In the genomic region with DNA sequence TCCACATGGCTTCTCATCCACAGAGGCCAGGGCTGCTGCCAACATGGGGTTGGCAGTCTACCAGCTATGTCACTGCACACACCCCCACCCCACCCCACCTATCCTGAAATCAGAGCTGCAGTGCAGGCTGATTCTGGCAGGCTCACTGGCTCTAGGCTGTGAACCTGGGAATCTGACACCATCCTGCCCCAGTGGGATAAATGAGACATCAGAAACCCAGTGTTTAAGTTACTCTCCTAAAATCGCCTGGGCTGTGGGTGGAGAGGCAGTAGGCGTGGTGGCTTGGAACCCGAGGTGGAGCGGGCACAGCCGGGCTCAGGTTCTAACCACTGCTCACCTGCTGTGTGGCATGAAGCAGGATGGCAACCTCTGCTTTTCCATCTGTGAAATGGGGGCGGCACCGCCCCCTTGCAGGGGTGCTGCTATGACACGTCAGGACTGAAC, we compare ENCODE assay signal across 18 cellular contexts. TPM values are rescaled to one million over a fixed set of nuclear protein-coding genes. Genes with fewer than 3 reads are reported as not detected.
DNase-seq lines count a peak whose midpoint lies in the region; ATAC-seq and TF ChIP-seq lines count a peak whose summit lies in the region.
"Had no signal": no experiment of that assay in that cellular context is flagged by ENCODE, and none has a peak within 500 bp of the region (broad histone marks: within the 10 kb centered on the region; RNA-seq: fewer than 3 reads in every experiment).

No MANE protein-coding gene starts in this region.

- H3K27ac ChIP-seq in right atrium auricular region = no peak overlapping the region
- H3K27ac ChIP-seq: A549 had no signal

- H3K27me3 ChIP-seq in right atrium auricular region = no peaks in the 10 kb centered on the region

- ATAC-seq in Right ventricle myocardium superior (ENCODE audit: poor library complexity) (peak; percentile 70), left ventricle myocardium superior (peak; percentile 72), HG02884 (IDR thresholded peaks at IDR 0.05; ENCODE audit: unreplicated experiment) (no peak)
- ATAC-seq: A549 had no signal

- no peaks in the 10 kb centered on the region for H3K4me1 ChIP-seq in right atrium auricular region
- H3K4me1 ChIP-seq: A549, HAP-1 had no signal

- no peak for DNase-seq in Right ventricle myocardium superior
- DNase-seq in right atrium auricular region (ENCODE audit: low spot score) = no peak
- peak; percentile 16 for DNase-seq in NCI-H2029 treated with DMSO at 0.1 percent for 48 hours (lab: John Stamatoyannopoulos, UW)
- peak; percentile 3 for DNase-seq in NCI-H2196 (lab: John Stamatoyannopoulos, UW; ENCODE audit: unreplicated experiment)
- peak; percentile 53 for DNase-seq in left ventricle myocardium superior
- no peak for DNase-seq in HuH-7 (ENCODE audit: low spot score)
- DNase-seq in OCI-M1 (lab: John Stamatoyannopoulos, UW) = no peak
- DNase-seq: IMR-90, MV-4-11, NCI-H1417, NCI-H1694 treated with DMSO at 0.1 percent for 48 hours, NCI-H748 treated with DMSO at 0.1 percent for 48 hours had no signal

- no peaks in the 10 kb centered on the region for H3K36me3 ChIP-seq in right atrium auricular region
- H3K36me3 ChIP-seq: HAP-1 had no signal

- intact Hi-C loops in Right ventricle myocardium superior (cut with DNase I) (no loop called here), left ventricle myocardium superior (cut with micrococcal nuclease) (no loop called here)

- peaks cover 0 to 11% of the 10 kb centered on the region in 2 donors for H3K9me3 ChIP-seq in right atrium auricular region
- H3K9me3 ChIP-seq: A549, HAP-1 had no signal

- no peak for TF ChIP-seq CTCF in right atrium auricular region (IDR thresholded peaks at IDR 0.05)

- no peak overlapping the region for H3K4me3 ChIP-seq in right atrium auricular region
- H3K4me3 ChIP-seq: A549, HAP-1 had no signal

RNA-seq across cellular contexts. Expression of a gene that starts 5.6 kb away (rescaled TPM):
- total RNA-seq in Right ventricle myocardium superior (0.78 TPM), right atrium auricular region (not detected), left ventricle myocardium superior (2.0 TPM)
- total RNA-seq: B cell, HT1080, IMR-90, NCI-H460 had no signal

Comparison
In these comparisons a context has a peak if more than half of its experiments do, and no peak if none do; other contexts are left out.
1. DNase-seq: peak in NCI-H2029 treated with DMSO at 0.1 percent for 48 hours (single experiment), NCI-H2196 (single experiment) and left ventricle myocardium superior (single experiment); none in Right ventricle myocardium superior (single experiment), right atrium auricular region (single experiment), HuH-7 (single experiment) and OCI-M1 (single experiment).